In the genomic region with DNA sequence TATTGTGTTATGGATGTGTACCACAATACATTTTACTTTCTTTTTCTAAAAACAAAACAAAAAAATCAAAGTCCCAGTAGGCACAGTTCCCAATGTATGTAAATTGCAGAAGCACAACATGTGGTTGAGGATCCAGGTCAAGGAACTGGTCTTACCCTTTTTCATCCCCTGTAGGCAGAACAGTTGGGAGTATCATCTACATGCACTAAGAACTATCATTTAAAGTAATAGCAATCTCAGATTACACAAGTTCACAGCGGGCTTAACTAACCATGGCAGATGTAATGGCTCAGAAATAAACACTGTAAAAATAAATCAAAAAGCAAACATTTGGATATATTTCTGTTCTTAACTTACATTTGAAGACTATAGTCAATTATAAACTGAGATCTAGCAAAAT, we compare ENCODE assay signal across 18 cellular contexts.
"Had no signal": no experiment of that assay in that cellular context is flagged by ENCODE, and none has a peak within 500 bp of the region (broad histone marks: within the 10 kb centered on the region; RNA-seq: fewer than 3 reads in every experiment).

No MANE protein-coding gene starts in this region.

- DNase-seq: activated CD4-positive, alpha-beta memory T cell treated with anti-CD3 and anti-CD28 coated beads, Interleukin-2, amount 10 ng/mL, durations not matched to agents 7 days and 5 days; activated CD4-positive, alpha-beta T cell treated with anti-CD3 and anti-CD28 coated beads for 36 hours; activated gamma-delta T cell treated with Interleukin-2 at 50 U/mL for 16 hours; activated naive CD8-positive, alpha-beta T cell treated with anti-CD3 and anti-CD28 coated beads, Interleukin-2, amount 10 ng/mL, durations not matched to agents 7 days and 5 days; activated T-cell treated with anti-CD3 and anti-CD28 coated beads, Interleukin-2, amount 50 U/mL, for 72 hours; aorta; esophagus squamous epithelium; heart left ventricle; left lung; occipital lobe; right lobe of liver; stimulated activated CD4-positive, alpha-beta T cell treated with anti-CD3 and anti-CD28 coated beads, Interleukin-12 subunit alpha, Interleukin-12 subunit beta, amount 100 ng/mL, for 4 hours; stimulated activated CD4-positive, alpha-beta T cell treated with anti-CD3 and anti-CD28 coated beads, Interleukin-4, amount 100 ng/mL, for 24 hours; stimulated activated naive CD8-positive, alpha-beta T cell treated with anti-CD3 and anti-CD28 coated beads, Interleukin-15, amount 100 ng/mL, for 72 hours; T1000; testis had no signal

- H3K4me3 ChIP-seq: esophagus squamous epithelium, heart left ventricle, left lung, right lobe of liver, testis had no signal

- H3K27ac ChIP-seq: esophagus squamous epithelium, heart left ventricle, left lung, right lobe of liver, testis had no signal

- H3K9me3 ChIP-seq: right lobe of liver, testis had no signal

- ATAC-seq: activated CD4-positive, alpha-beta T cell treated with anti-CD3 and anti-CD28 coated beads for 36 hours; activated T-cell treated with anti-CD3 and anti-CD28 coated beads, Interleukin-2, amount 50 U/mL, for 72 hours; heart left ventricle; left lung; right lobe of liver; stimulated activated naive CD8-positive, alpha-beta T cell treated with anti-CD3 and anti-CD28 coated beads, Interleukin-15, amount 100 ng/mL, for 72 hours had no signal

- H3K27me3 Mint-ChIP-seq: activated CD4-positive, alpha-beta memory T cell treated with anti-CD3 and anti-CD28 coated beads, Interleukin-2, amount 10 ng/mL, durations not matched to agents 7 days and 5 days; activated CD4-positive, alpha-beta T cell treated with anti-CD3 and anti-CD28 coated beads for 36 hours; activated naive CD8-positive, alpha-beta T cell treated with anti-CD3 and anti-CD28 coated beads, Interleukin-2, amount 10 ng/mL, durations not matched to agents 7 days and 5 days; progenitor cell of endocrine pancreas; stimulated activated naive CD8-positive, alpha-beta T cell treated with anti-CD3 and anti-CD28 coated beads, Interleukin-15, amount 100 ng/mL, for 72 hours had no signal

- H3K4me1 Mint-ChIP-seq: activated CD4-positive, alpha-beta memory T cell treated with anti-CD3 and anti-CD28 coated beads, Interleukin-2, amount 10 ng/mL, durations not matched to agents 7 days and 5 days; stimulated activated naive CD8-positive, alpha-beta T cell treated with anti-CD3 and anti-CD28 coated beads, Interleukin-15, amount 100 ng/mL, for 72 hours had no signal

- H3K4me3 Mint-ChIP-seq: activated CD4-positive, alpha-beta memory T cell treated with anti-CD3 and anti-CD28 coated beads, Interleukin-2, amount 10 ng/mL, durations not matched to agents 7 days and 5 days; activated CD4-positive, alpha-beta T cell treated with anti-CD3 and anti-CD28 coated beads for 36 hours; activated naive CD8-positive, alpha-beta T cell treated with anti-CD3 and anti-CD28 coated beads, Interleukin-2, amount 10 ng/mL, durations not matched to agents 7 days and 5 days; activated T-cell treated with anti-CD3 and anti-CD28 coated beads, Interleukin-2, amount 50 U/mL, for 72 hours; nephron; stimulated activated naive CD8-positive, alpha-beta T cell treated with anti-CD3 and anti-CD28 coated beads, Interleukin-15, amount 100 ng/mL, for 72 hours had no signal

- H3K27ac Mint-ChIP-seq: activated CD4-positive, alpha-beta memory T cell treated with anti-CD3 and anti-CD28 coated beads, Interleukin-2, amount 10 ng/mL, durations not matched to agents 7 days and 5 days; activated CD4-positive, alpha-beta T cell treated with anti-CD3 and anti-CD28 coated beads for 36 hours; activated naive CD8-positive, alpha-beta T cell treated with anti-CD3 and anti-CD28 coated beads, Interleukin-2, amount 10 ng/mL, durations not matched to agents 7 days and 5 days; nephron; progenitor cell of endocrine pancreas; stimulated activated naive CD8-positive, alpha-beta T cell treated with anti-CD3 and anti-CD28 coated beads, Interleukin-15, amount 100 ng/mL, for 72 hours had no signal

- H3K36me3 ChIP-seq: esophagus squamous epithelium, heart left ventricle, left lung, right lobe of liver had no signal

- H3K4me1 ChIP-seq: esophagus squamous epithelium, heart left ventricle, left lung, right lobe of liver, testis had no signal

- H3K27me3 ChIP-seq: esophagus squamous epithelium, heart left ventricle, left lung, right lobe of liver, testis had no signal
